8 cellular contexts compared by ENCODE assay signal in the genomic region with DNA sequence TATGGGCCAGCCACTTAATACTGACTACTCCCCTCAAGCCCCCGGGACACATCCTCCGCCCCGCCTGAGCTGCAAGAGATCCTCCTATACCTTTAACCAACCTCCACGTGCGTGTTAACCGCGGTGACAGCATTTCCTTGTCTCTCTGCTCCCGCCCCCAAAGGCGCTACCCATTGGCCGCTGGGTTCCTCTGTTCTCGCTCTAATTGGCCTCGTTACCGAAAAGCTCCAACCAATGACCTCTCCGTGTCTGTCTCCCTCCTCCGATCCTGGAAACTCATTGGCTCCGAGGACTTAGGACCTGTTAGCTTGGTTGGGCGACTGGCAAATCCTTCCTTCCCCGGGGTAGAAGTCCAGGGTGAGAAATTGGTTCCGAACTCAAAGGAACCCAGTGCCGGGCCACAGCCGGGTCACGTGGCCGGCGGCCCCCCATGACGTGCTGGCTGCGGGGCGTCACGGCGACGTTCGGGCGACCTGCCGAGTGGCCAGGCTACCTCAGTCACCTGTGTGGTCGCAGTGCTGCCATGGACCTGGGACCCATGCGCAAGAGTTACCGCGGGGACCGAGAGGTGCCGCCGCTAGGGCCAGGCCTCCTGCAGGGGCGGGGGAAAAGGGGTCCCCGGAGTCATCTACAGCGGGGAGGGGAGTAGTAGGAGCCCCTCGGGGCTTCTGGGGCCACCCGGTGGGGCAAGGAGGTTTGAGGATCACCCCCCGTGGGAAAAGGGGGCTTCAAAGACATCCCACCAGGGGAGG. TPM values are rescaled to one million over a fixed set of nuclear protein-coding genes. Genes with fewer than 3 reads are reported as not detected.
DNase-seq lines count a peak whose midpoint lies in the region; ATAC-seq and TF ChIP-seq lines count a peak whose summit lies in the region.

PNPO (plus strand) TSS at position 326 of the 752 bp plus-strand sequence; CDS start at position 431, 105 bp downstream.

- no peaks in the 10 kb centered on the region for H3K27me3 Mint-ChIP-seq in activated naive CD4-positive, alpha-beta T cell treated with anti-CD3 and anti-CD28 coated beads for 36 hours (ENCODE audit: low read depth)

- WGBS in gastroesophageal sphincter (ENCODE audit: low coverage in 1 of 2), 2 donors: 0 to 2% methylated on average over 11 to 16 of the region's 46 CpGs

- peaks cover 3% of the 10 kb centered on the region for H3K9me3 Mint-ChIP-seq in activated naive CD4-positive, alpha-beta T cell treated with anti-CD3 and anti-CD28 coated beads for 36 hours

- H3K9me3 ChIP-seq in gastroesophageal sphincter (no peaks in the 10 kb centered on the region), neutrophil (no peaks in the 10 kb centered on the region)

- H3K4me3 Mint-ChIP-seq in activated naive CD4-positive, alpha-beta T cell treated with anti-CD3 and anti-CD28 coated beads for 36 hours: peak within 1 kb of the TSS; percentile 85

- TF ChIP-seq CTCF in gastroesophageal sphincter (IDR thresholded peaks at IDR 0.05) (peak in 1 of 4 experiments; percentile 14), neutrophil (IDR thresholded peaks at IDR 0.05) (peak; percentile 51)

- ATAC-seq in gastroesophageal sphincter: peak; percentile 99

- H3K4me1 ChIP-seq in gastroesophageal sphincter (peaks cover 2 to 42% (median 13%) of the 10 kb centered on the region in 3 donors), neutrophil (ENCODE audit: control insufficient read depth in 1 of 2, insufficient read depth in 1 of 2, low read depth in 1 of 2, low read length in 1 of 2) (peaks cover 13 to 15% of the 10 kb centered on the region in 2 experiments)

- peak within 1 kb of the TSS; percentile 76 to 94 for H3K4me3 ChIP-seq in gastroesophageal sphincter
- H3K4me3 ChIP-seq in neutrophil (ENCODE audit: low read depth in 1 of 2, low read length in 1 of 2): peak within 1 kb of the TSS; percentile 69 to 98

- POLR2A ChIA-PET in HEK293T (lab: Yijun Ruan, JAX): interaction anchor here (0.6 to 3.8 kb wide), 42 partner anchors 8 to 778 kb away, joined by 3 to 34 read pairs (median 4); partner anchors contain the start of genes CDK5RAP3, KPNB1, LRRC46 and MRPL10

- peak; percentile 50 to 53 for TF ChIP-seq POLR2A in gastroesophageal sphincter (IDR thresholded peaks at IDR 0.05)

- DNase-seq in GM04503 (ENCODE audit: low read depth) (peak; percentile 98), HEK293T (ENCODE audit: extremely low spot score) (peak; percentile 97), MV-4-11 (lab: John Stamatoyannopoulos, UW) (peak; percentile 99), SK-MEL-5 (ENCODE audit: low read depth, low spot score) (peak; percentile 99), substantia nigra (lab: John Stamatoyannopoulos, UW) (peak; percentile 63 to 99 (median 92))
- DNase-seq in activated naive CD4-positive, alpha-beta T cell treated with anti-CD3 and anti-CD28 coated beads for 36 hours: peak; percentile 98

- H3K4me1 Mint-ChIP-seq in activated naive CD4-positive, alpha-beta T cell treated with anti-CD3 and anti-CD28 coated beads for 36 hours (ENCODE audit: low read depth): peaks cover 62% of the 10 kb centered on the region

- in situ Hi-C loops in SK-MEL-5 (cut with HindIII; ENCODE audit: low pct_unique_long_range_greater_than_20kb, low sequenced_read_pairs): no loop called here

- H3K27ac Mint-ChIP-seq in activated naive CD4-positive, alpha-beta T cell treated with anti-CD3 and anti-CD28 coated beads for 36 hours: peak within 1 kb of the TSS; percentile 80

- peaks cover 17% of the 10 kb centered on the region for H3K36me3 Mint-ChIP-seq in activated naive CD4-positive, alpha-beta T cell treated with anti-CD3 and anti-CD28 coated beads for 36 hours (ENCODE audit: low read depth)

- peak within 1 kb of the TSS; percentile 54 to 87 (median 80) for H3K27ac ChIP-seq in gastroesophageal sphincter
- H3K27ac ChIP-seq in neutrophil: peak within 1 kb of the TSS; percentile 68
- peak within 1 kb of the TSS; percentile 75 for H3K27ac ChIP-seq in substantia nigra (ENCODE audit: low read depth, low read length, poor library complexity, severe bottlenecking)

- H3K27me3 ChIP-seq in gastroesophageal sphincter (no peaks in the 10 kb centered on the region), neutrophil (no peaks in the 10 kb centered on the region)

- CTCF ChIA-PET in HEK293T (lab: Yijun Ruan, JAX): interaction anchor here (0.6 to 1.8 kb wide), 8 partner anchors 9 to 175 kb away, joined by 3 to 9 read pairs (median 3); partner anchors contain the start of gene CDK5RAP3
- CTCF ChIA-PET in activated naive CD4-positive, alpha-beta T cell treated with anti-CD3 and anti-CD28 coated beads for 36 hours (lab: Charles Lee): interaction anchor here (0.5 to 7.6 kb wide), 6 partner anchors 8 to 1773 kb away, joined by 3 to 69 read pairs (median 4); partner anchors contain the start of gene CDK5RAP3

- no peak for TF ChIP-seq EP300 in gastroesophageal sphincter (IDR thresholded peaks at IDR 0.05)

- H3K36me3 ChIP-seq in gastroesophageal sphincter (peaks cover 0 to 24% of the 10 kb centered on the region in 2 donors), neutrophil (no peaks in the 10 kb centered on the region)

- intact Hi-C loops in activated naive CD4-positive, alpha-beta T cell treated with anti-CD3 and anti-CD28 coated beads for 36 hours (cut with micrococcal nuclease): loop anchor here (1.0 kb wide), 3 partner anchors 8 to 46 kb away; no protein-coding TSS in a partner anchor

TF ChIP-seq in HEK293T, 16 proteins besides CTCF, POLR2A, EP300 and RAD21:
- TF ChIP-seq CTBP1 (IDR thresholded peaks at IDR 0.05; ENCODE audit: borderline replicate concordance) (no peak), FOXM1 (IDR thresholded peaks at IDR 0.05; ENCODE audit: borderline replicate concordance) (peak; percentile 37; the same call in 1 of the 2 replicates), LEF1 (IDR thresholded peaks at IDR 0.05; ENCODE audit: borderline replicate concordance) (0 out of 2 replicates have a peak, but pooled peaks have one; percentile 1), FOXA1 (IDR thresholded peaks at IDR 0.05) (no peak), TARDBP (IDR thresholded peaks at IDR 0.05) (no peak), L3MBTL2 (conservative IDR thresholded peaks at IDR 0.05) (peak; percentile 100), ELF4 (IDR thresholded peaks at IDR 0.05) (peak; percentile 96), NFRKB (IDR thresholded peaks at IDR 0.05) (no peak)
- TF ChIP-seq, protein P1, sequence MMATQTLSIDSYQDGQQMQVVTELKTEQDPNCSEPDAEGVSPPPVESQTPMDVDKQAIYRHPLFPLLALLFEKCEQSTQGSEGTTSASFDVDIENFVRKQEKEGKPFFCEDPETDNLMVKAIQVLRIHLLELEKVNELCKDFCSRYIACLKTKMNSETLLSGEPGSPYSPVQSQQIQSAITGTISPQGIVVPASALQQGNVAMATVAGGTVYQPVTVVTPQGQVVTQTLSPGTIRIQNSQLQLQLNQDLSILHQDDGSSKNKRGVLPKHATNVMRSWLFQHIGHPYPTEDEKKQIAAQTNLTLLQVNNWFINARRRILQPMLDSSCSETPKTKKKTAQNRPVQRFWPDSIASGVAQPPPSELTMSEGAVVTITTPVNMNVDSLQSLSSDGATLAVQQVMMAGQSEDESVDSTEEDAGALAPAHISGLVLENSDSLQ (IDR thresholded peaks at IDR 0.05): peak; percentile 88

RNA-seq across cellular contexts. Expression of gene PNPO, which starts in this region (rescaled TPM):
- total RNA-seq in SK-MEL-5 (2014; rRNA removed; shearing (Covaris generic)): 27.0 and 37.4 TPM in 2 replicates
- polyA plus RNA-seq in SK-MEL-5 (2015; cell fraction: cytosol; rRNA removed): 47.7 and 60.8 TPM in 2 replicates
- polyA plus RNA-seq in SK-MEL-5 (2015; cell fraction: nucleus; rRNA removed): 14.8 and 20.8 TPM in 2 replicates
- total RNA-seq in activated naive CD4-positive, alpha-beta T cell treated with anti-CD3 and anti-CD28 coated beads for 36 hours: 10 to 100 TPM; 35.5 to 37.0 TPM
- total RNA-seq in gastroesophageal sphincter: 10 to 100 TPM; 20.3 to 43.9 (median 21.9) TPM

Comparison
In these comparisons a context has a peak if more than half of its experiments do, and no peak if none do; other contexts are left out.
1. Peak in every context shown above with its lines: DNase-seq, ATAC-seq, H3K4me3 ChIP-seq and H3K27ac ChIP-seq.